ENCODE assay signal across 8 cellular contexts in genomic region chr1:244970236-244970652, GRCh38.
DNase-seq lines count a peak whose midpoint lies in the region; ATAC-seq and TF ChIP-seq lines count a peak whose summit lies in the region.

No MANE protein-coding gene starts in this region.

- H3K27me3 ChIP-seq in effector memory CD4-positive, alpha-beta T cell (replicated peaks; ENCODE audit: control insufficient read depth, insufficient read depth, low read length, poor library complexity, severe bottlenecking), result no peaks in the 10 kb centered on the region
- no peaks in the 10 kb centered on the region for H3K27me3 ChIP-seq in stomach smooth muscle (ENCODE audit: control insufficient read depth in 1 of 2, insufficient read depth in 2 of 2, low read length in 2 of 2)

- DNase-seq in AG08395 (ENCODE audit: low spot score) (peak; percentile 28), NCI-H2171 treated with DMSO at 0.1 percent for 48 hours (lab: John Stamatoyannopoulos, UW) (peak; percentile 95), mucosa of descending colon (peak; percentile 80 to 89 (median 89))
- peak; percentile 46 for DNase-seq in activated CD4-positive, CD25-positive, alpha-beta regulatory T cell treated with anti-CD3 and anti-CD28 coated beads, Interleukin-2, amount 50 U/mL, for 16 hours (ENCODE audit: low read depth, low spot score)
- DNase-seq in effector memory CD4-positive, alpha-beta T cell, result peak in 1 of 3 donors; percentile 63

- peak overlapping the region; percentile 76 for H3K4me3 ChIP-seq in effector memory CD4-positive, alpha-beta T cell (ENCODE audit: insufficient read depth, low read depth, low read length, poor library complexity, severe bottlenecking)
- H3K4me3 ChIP-seq in mucosa of descending colon (peak overlapping the region; percentile 62), stomach smooth muscle (ENCODE audit: low read length in 2 of 2) (peak overlapping the region; percentile 68 to 82)

- no peak for TF ChIP-seq CTCF in mucosa of descending colon (IDR thresholded peaks at IDR 0.05)

- H3K9ac ChIP-seq in stomach smooth muscle (ENCODE audit: low read length in 2 of 2), result peak overlapping the region; percentile 95

- H3K9me3 ChIP-seq in effector memory CD4-positive, alpha-beta T cell (ENCODE audit: control insufficient read depth, low read length), result no peaks in the 10 kb centered on the region
- H3K9me3 ChIP-seq in mucosa of descending colon, result no peaks in the 10 kb centered on the region
- no peaks in the 10 kb centered on the region for H3K9me3 ChIP-seq in stomach smooth muscle (ENCODE audit: control insufficient read depth in 2 of 2, low read length in 2 of 2)

- peaks cover 3% of the 10 kb centered on the region for H3K4me1 ChIP-seq in effector memory CD4-positive, alpha-beta T cell (ENCODE audit: control insufficient read depth, insufficient read depth, low read length, poor library complexity, severe bottlenecking)
- H3K4me1 ChIP-seq in mucosa of descending colon (ENCODE audit: low read depth), result peaks cover 15% of the 10 kb centered on the region
- H3K4me1 ChIP-seq in stomach smooth muscle (ENCODE audit: control insufficient read depth, insufficient read depth, low read length), result peaks cover 11% of the 10 kb centered on the region

- intact Hi-C loops in mucosa of descending colon (cut with DNase I, micrococcal nuclease), result loop anchor here (5.0 to 10.0 kb wide), 2 partner anchors 105 to 108 kb away; partner anchors contain the start of gene HNRNPU (in 2 of the 2)

- ATAC-seq in GM18907 (IDR thresholded peaks at IDR 0.05; ENCODE audit: unreplicated experiment), result peak; percentile 76
- ATAC-seq in HG03103 (IDR thresholded peaks at IDR 0.05; ENCODE audit: low read depth, unreplicated experiment), result peak; percentile 50
- peak; percentile 70 for ATAC-seq in mucosa of descending colon

- H3K27ac ChIP-seq in effector memory CD4-positive, alpha-beta T cell (ENCODE audit: insufficient read depth, low read length, poor library complexity, severe bottlenecking), result peak overlapping the region; percentile 100
- H3K27ac ChIP-seq in stomach smooth muscle (ENCODE audit: low read length), result peak overlapping the region; percentile 100

- H3K36me3 ChIP-seq in effector memory CD4-positive, alpha-beta T cell (ENCODE audit: control insufficient read depth, insufficient read depth, low read length), result no peaks in the 10 kb centered on the region
- H3K36me3 ChIP-seq in mucosa of descending colon (ENCODE audit: low read depth) (no peaks in the 10 kb centered on the region), stomach smooth muscle (ENCODE audit: control insufficient read depth in 2 of 2, insufficient read depth in 2 of 2, low read length in 2 of 2) (no peaks in the 10 kb centered on the region)
